22 cellular contexts compared by ENCODE assay signal in genomic region chr2:212181646-212182045, GRCh38.
DNase-seq lines count a peak whose midpoint lies in the region; ATAC-seq, FAIRE-seq and TF ChIP-seq lines count a peak whose summit lies in the region.
"Had no signal": no experiment of that assay in that cellular context is flagged by ENCODE, and none has a peak within 500 bp of the region (broad histone marks: within the 10 kb centered on the region; RNA-seq: fewer than 3 reads in every experiment).

No MANE protein-coding gene starts in this region.

- in situ Hi-C loops in KBM-7 (cut with MboI; ENCODE audit: low pct_unique_long_range_greater_than_20kb, low sequenced_read_pairs): no loop called here

- H3K56ac ChIP-seq in H1 (replicated peaks; ENCODE audit: insufficient read length, low read depth, low read length): no peak overlapping the region

- no peak overlapping the region for H3K4ac ChIP-seq in H1 (replicated peaks; ENCODE audit: insufficient read length, low read depth, low read length)

- no peaks in the 10 kb centered on the region for H3K9me3 Mint-ChIP-seq in astrocyte (ENCODE audit: unreplicated experiment)
- H3K9me3 Mint-ChIP-seq in stimulated activated naive CD8-positive, alpha-beta T cell treated with anti-CD3 and anti-CD28 coated beads, Interleukin-15, amount 100 ng/mL, for 72 hours: no peaks in the 10 kb centered on the region
- H3K9me3 Mint-ChIP-seq: GM23338, HFFc6 had no signal

- H3K9ac ChIP-seq in astrocyte (ENCODE audit: low read length) (no peak overlapping the region), H1 (replicated peaks in 1 of 4; ENCODE audit: extremely low read depth in 1 of 4, low read depth in 3 of 4, low read length in 3 of 4) (no peak overlapping the region)

- H2BK120ac ChIP-seq in H1 (replicated peaks; ENCODE audit: low read depth, low read length): no peak overlapping the region

- no peak for ATAC-seq in HG03354 (IDR thresholded peaks at IDR 0.05; ENCODE audit: poor library complexity, severe bottlenecking, unreplicated experiment)
- ATAC-seq in stimulated activated naive CD8-positive, alpha-beta T cell treated with anti-CD3 and anti-CD28 coated beads, Interleukin-15, amount 100 ng/mL, for 72 hours: no peak
- ATAC-seq: GM23338, HCT116, HepG2 had no signal

- peak overlapping the region; percentile 35 for H3K27ac Mint-ChIP-seq in astrocyte (ENCODE audit: unreplicated experiment)
- no peak overlapping the region for H3K27ac Mint-ChIP-seq in stimulated activated naive CD8-positive, alpha-beta T cell treated with anti-CD3 and anti-CD28 coated beads, Interleukin-15, amount 100 ng/mL, for 72 hours
- H3K27ac Mint-ChIP-seq: CD4-positive, alpha-beta memory T cell; GM23338; HFFc6; IgD-negative memory B cell had no signal

- H4K5ac ChIP-seq in H1 (ENCODE audit: insufficient read length, low read depth, low read length): no peak overlapping the region

- no peak overlapping the region for H2BK20ac ChIP-seq in H1 (ENCODE audit: low read length)

- no peak overlapping the region for H2BK5ac ChIP-seq in H1 (ENCODE audit: low read depth, low read length)

- no peak overlapping the region for H2BK15ac ChIP-seq in H1 (ENCODE audit: low read length)

- no peaks in the 10 kb centered on the region for H3K36me3 Mint-ChIP-seq in astrocyte (ENCODE audit: low read depth, unreplicated experiment)
- H3K36me3 Mint-ChIP-seq: CD4-positive, alpha-beta memory T cell; IgD-negative memory B cell had no signal

- H3K18ac ChIP-seq in H1 (ENCODE audit: extremely low read depth, low read length): no peak overlapping the region

- no peak overlapping the region for H2BK12ac ChIP-seq in H1 (ENCODE audit: low read depth, low read length)

- no peaks in the 10 kb centered on the region for H3K27me3 ChIP-seq in astrocyte (ENCODE audit: insufficient read depth, low read length)
- H3K27me3 ChIP-seq in H1 (replicated peaks in 1 of 4; ENCODE audit: control insufficient read depth in 3 of 4, extremely low read depth in 1 of 4, insufficient read depth in 3 of 4, low read length in 3 of 4): no peaks in the 10 kb centered on the region

- POLR2A ChIA-PET in H1 (lab: Charles Lee; ENCODE audit: partially characterized antibody): no interaction called here

- H3K79me2 ChIP-seq in astrocyte (ENCODE audit: insufficient read depth, low read length) (no peaks in the 10 kb centered on the region), H1 (ENCODE audit: control insufficient read depth in 1 of 2, insufficient read depth in 2 of 2, low read length in 2 of 2) (no peaks in the 10 kb centered on the region)

- H3K4me2 ChIP-seq in astrocyte (ENCODE audit: low read length) (no peak overlapping the region), H1 (ENCODE audit: insufficient read depth in 1 of 2, low read depth in 2 of 2, low read length in 2 of 2) (no peak overlapping the region)
- H3K4me2 ChIP-seq: GM23338 had no signal

- H3K9me3 ChIP-seq in astrocyte (ENCODE audit: insufficient read depth, low read depth, low read length) (no peaks in the 10 kb centered on the region), H1 (ENCODE audit: insufficient read depth in 2 of 2, low read depth in 1 of 2, low read length in 1 of 2) (no peaks in the 10 kb centered on the region)

- no peak for TF ChIP-seq RAD21 in H1 (IDR thresholded peaks at IDR 0.05 in 1 of 2, conservative IDR thresholded peaks at IDR 0.05 in 1 of 2; ENCODE audit: low read depth in 2 of 2, low read length in 2 of 2)

- H3K4me1 Mint-ChIP-seq in astrocyte (ENCODE audit: low read depth, unreplicated experiment): peaks cover 2% of the 10 kb centered on the region
- H3K4me1 Mint-ChIP-seq in stimulated activated naive CD8-positive, alpha-beta T cell treated with anti-CD3 and anti-CD28 coated beads, Interleukin-15, amount 100 ng/mL, for 72 hours: no peaks in the 10 kb centered on the region
- H3K4me1 Mint-ChIP-seq: CD4-positive, alpha-beta memory T cell; GM23338; IgD-negative memory B cell had no signal

- 36% methylated on average over 1 of the region's 1 CpG; no CpG with 5 or more reads in 1 of the 2 experiments for WGBS in H1 (ENCODE audit: extremely low coverage in 1 of 2, insufficient coverage in 1 of 2, insufficient read length in 1 of 2, insufficient replicate concordance in 2 of 2, low coverage in 1 of 2, low lambda C conversion rate in 2 of 2, missing lambda C conversion rate in 1 of 2), 2 experiments

- DNase-seq in astrocyte (ENCODE audit: low read depth): peak; percentile 50
- no peak for DNase-seq in H1 (ENCODE audit: low read depth in 1 of 2, low spot score in 2 of 2)
- DNase-seq in renal cortical epithelial cell (ENCODE audit: low read depth): peak; percentile 72
- DNase-seq in SIG-M5 treated with dmso at 0.1 percent for 504 hours (lab: John Stamatoyannopoulos, UW; ENCODE audit: unreplicated experiment): no peak
- no peak for DNase-seq in stimulated activated naive CD8-positive, alpha-beta T cell treated with anti-CD3 and anti-CD28 coated beads, Interleukin-15, amount 100 ng/mL, for 72 hours
- no peak for DNase-seq in KBM-7
- DNase-seq: ACHN; CD4-positive, alpha-beta memory T cell; DMS153; DMS79; GDM1; H7; HFFc6 had no signal

- H4K91ac ChIP-seq in H1 (replicated peaks; ENCODE audit: insufficient read length, low read length): no peak overlapping the region

- H3K14ac ChIP-seq in H1 (ENCODE audit: insufficient read length): no peak overlapping the region

- H3K23me2 ChIP-seq in H1 (ENCODE audit: low read depth, low read length): no peaks in the 10 kb centered on the region; the same call in 1 of the 2 replicates

- FAIRE-seq in astrocyte (lab: Jason Lieb, UNC): no peak
- FAIRE-seq in H1 (lab: Jason Lieb, UNC): no peak
- FAIRE-seq: A204.1, GM12892, GM18507, HepG2 had no signal

- H3K27ac ChIP-seq in astrocyte (ENCODE audit: low read depth, low read length) (no peak overlapping the region), H1 (ENCODE audit: low read depth, low read length) (no peak overlapping the region)
- H3K27ac ChIP-seq: C4-2B had no signal

- no peak overlapping the region for H3K4me3 Mint-ChIP-seq in astrocyte (ENCODE audit: unreplicated experiment)
- no peak overlapping the region for H3K4me3 Mint-ChIP-seq in stimulated activated naive CD8-positive, alpha-beta T cell treated with anti-CD3 and anti-CD28 coated beads, Interleukin-15, amount 100 ng/mL, for 72 hours
- H3K4me3 Mint-ChIP-seq: CD4-positive, alpha-beta memory T cell; GM23338; HFFc6; IgD-negative memory B cell had no signal

- no peaks in the 10 kb centered on the region for H4K20me1 ChIP-seq in astrocyte (ENCODE audit: insufficient read depth, low read length)
- no peaks in the 10 kb centered on the region for H4K20me1 ChIP-seq in H1 (replicated peaks in 1 of 2; ENCODE audit: control insufficient read depth in 1 of 2, insufficient read depth in 2 of 2, low read length in 2 of 2)

- H2AK5ac ChIP-seq in H1 (ENCODE audit: low read depth, low read length): no peak overlapping the region

- no peak overlapping the region for H4K8ac ChIP-seq in H1 (ENCODE audit: extremely low read depth, insufficient read depth, low read length)

- H2AFZ ChIP-seq in astrocyte (ENCODE audit: low read depth, low read length) (no peak overlapping the region), H1 (ENCODE audit: low read length) (no peak overlapping the region)
- H2AFZ ChIP-seq: GM23338 had no signal

- CTCF ChIA-PET in H1 (lab: Charles Lee; ENCODE audit: partially characterized antibody): no interaction called here

- no peak overlapping the region for H3K4me3 ChIP-seq in astrocyte (ENCODE audit: insufficient read depth, low read depth, low read length)
- no peak overlapping the region for H3K4me3 ChIP-seq in H1 (ENCODE audit: extremely low read depth in 1 of 4, insufficient read depth in 2 of 4, low read depth in 3 of 4, low read length in 4 of 4)
- H3K4me3 ChIP-seq: GM23338 had no signal

- no peak for TF ChIP-seq POLR2A in H1 (IDR thresholded peaks at IDR 0.05; ENCODE audit: control extremely low read depth in 1 of 2, low read depth in 2 of 2, low read length in 2 of 2)

- no peaks in the 10 kb centered on the region for H3K79me1 ChIP-seq in H1 (ENCODE audit: low read depth, low read length)

- H3K27me3 Mint-ChIP-seq in astrocyte (ENCODE audit: low read depth, unreplicated experiment): no peaks in the 10 kb centered on the region
- H3K27me3 Mint-ChIP-seq in stimulated activated naive CD8-positive, alpha-beta T cell treated with anti-CD3 and anti-CD28 coated beads, Interleukin-15, amount 100 ng/mL, for 72 hours: no peaks in the 10 kb centered on the region
- H3K27me3 Mint-ChIP-seq: CD4-positive, alpha-beta memory T cell; IgD-negative memory B cell had no signal

- H3K4me1 ChIP-seq in astrocyte (ENCODE audit: insufficient read depth, low read length) (no peaks in the 10 kb centered on the region), H1 (replicated peaks in 1 of 4; ENCODE audit: control insufficient read depth in 3 of 4, insufficient read depth in 4 of 4, low read length in 3 of 4) (no peaks in the 10 kb centered on the region)

- TF ChIP-seq CTCF in astrocyte (IDR thresholded peaks at IDR 0.05; ENCODE audit: insufficient read depth, low read depth, low read length): no peak
- no peak for TF ChIP-seq CTCF in H1 (IDR thresholded peaks at IDR 0.05; ENCODE audit: control extremely low read depth in 1 of 3, insufficient read depth in 1 of 3, low read depth in 1 of 3, low read length in 3 of 3)

- TF ChIP-seq EP300 in H1 (IDR thresholded peaks at IDR 0.05; ENCODE audit: borderline replicate concordance in 1 of 2, low read depth in 2 of 2, low read length in 2 of 2): no peak

- H3K23ac ChIP-seq in H1 (ENCODE audit: insufficient read length): no peak overlapping the region

- H3K36me3 ChIP-seq in astrocyte (ENCODE audit: insufficient read depth, low read length): no peaks in the 10 kb centered on the region
- no peaks in the 10 kb centered on the region for H3K36me3 ChIP-seq in H1 (ENCODE audit: control insufficient read depth in 2 of 4, insufficient read depth in 4 of 4, low read length in 3 of 4)

TF ChIP-seq in H1, 55 proteins besides CTCF, POLR2A, EP300 and RAD21:
- no peak for TF ChIP-seq SP2 (IDR thresholded peaks at IDR 0.05; ENCODE audit: low read length)
- peak; percentile 64 for TF ChIP-seq CEBPB (IDR thresholded peaks at IDR 0.05; ENCODE audit: low read depth, low read length)
TF ChIP-seq in H1: peak in this region for 1.

Comparison
In these comparisons a context has a peak if more than half of its experiments do, and no peak if none do; other contexts are left out.
1. DNase-seq: peak in astrocyte (single experiment) and renal cortical epithelial cell (single experiment); none in H1 (0 of 2), SIG-M5 treated with dmso at 0.1 percent for 504 hours (single experiment), stimulated activated naive CD8-positive, alpha-beta T cell treated with anti-CD3 and anti-CD28 coated beads, Interleukin-15, amount 100 ng/mL, for 72 hours (0 of 2) and KBM-7 (single experiment).